Comparison of ENCODE assay signal across 8 cellular contexts in genomic region chr12:2179953-2180736, GRCh38.
DNase-seq lines count a peak whose midpoint lies in the region; ATAC-seq, FAIRE-seq and TF ChIP-seq lines count a peak whose summit lies in the region.
"Had no signal": no experiment of that assay in that cellular context is flagged by ENCODE, and none has a peak within 500 bp of the region (broad histone marks: within the 10 kb centered on the region; RNA-seq: fewer than 3 reads in every experiment).

No MANE protein-coding gene starts in this region.

- WGBS in mesenchymal stem cell, result 33% methylated on average over 8 of the region's 9 CpGs

- H3K4me3 ChIP-seq in dorsolateral prefrontal cortex, result no peak overlapping the region
- peak overlapping the region in 1 of 2 experiments; percentile 13 for H3K4me3 ChIP-seq in mesenchymal stem cell (ENCODE audit: insufficient read depth in 1 of 2, low read depth in 1 of 2, low read length in 2 of 2)

- DNase-seq in M059J (ENCODE audit: low read depth) (peak; percentile 95), dorsolateral prefrontal cortex (peak; percentile 32 to 86 (median 74)), mesenchymal stem cell (peak; percentile 97), urothelium cell line (ENCODE audit: low spot score) (peak; percentile 94), SKM-1 (lab: John Stamatoyannopoulos, UW; ENCODE audit: unreplicated experiment) (no peak), NCI-H526 (lab: John Stamatoyannopoulos, UW) (no peak)
- DNase-seq: stimulated activated CD4-positive, alpha-beta T cell treated with anti-CD3 and anti-CD28 coated beads, Interleukin-12 subunit alpha, Interleukin-12 subunit beta, amount 100 ng/mL, for 4 hours had no signal

- intact Hi-C loops in dorsolateral prefrontal cortex (cut with DNase I), result no loop called here

- no peak overlapping the region for H2AFZ ChIP-seq in mesenchymal stem cell (ENCODE audit: low read depth, low read length)

- H3K79me1 ChIP-seq in mesenchymal stem cell (replicated peaks; ENCODE audit: low read length, poor library complexity, severe bottlenecking), result no peaks in the 10 kb centered on the region

- peak; percentile 93 for FAIRE-seq in urothelium cell line (lab: Jason Lieb, UNC)

- H3K4ac ChIP-seq in mesenchymal stem cell (ENCODE audit: low read depth in 1 of 2, low read length in 2 of 2), result peak overlapping the region; percentile 2 to 10

- H3K27ac ChIP-seq in dorsolateral prefrontal cortex (peak overlapping the region in 55 of 59 donors; percentile 10 to 93 (median 78)), mesenchymal stem cell (ENCODE audit: low read length, poor library complexity, severe bottlenecking) (no peak overlapping the region)

- H3K27me3 ChIP-seq in dorsolateral prefrontal cortex, result no peaks in the 10 kb centered on the region
- H3K27me3 ChIP-seq in mesenchymal stem cell (ENCODE audit: control insufficient read depth in 1 of 2, insufficient read depth in 1 of 2, low read length in 2 of 2), result peaks cover 0 to 11% of the 10 kb centered on the region in 2 experiments

- no peaks in the 10 kb centered on the region for H3K9me3 ChIP-seq in mesenchymal stem cell (ENCODE audit: control insufficient read depth, low read length)

- no peak overlapping the region for H2BK5ac ChIP-seq in mesenchymal stem cell (ENCODE audit: low read depth, low read length, poor library complexity, severe bottlenecking)

- no peak for TF ChIP-seq CTCF in dorsolateral prefrontal cortex (IDR thresholded peaks at IDR 0.05 in 54 of 56, conservative IDR thresholded peaks at IDR 0.05 in 2 of 56; ENCODE audit: low read depth in 1 of 56, partially characterized antibody in 56 of 56)

- H3K18ac ChIP-seq in mesenchymal stem cell (ENCODE audit: low read depth in 1 of 2, low read length in 2 of 2), result peak overlapping the region; percentile 79 to 82

- H2BK15ac ChIP-seq in mesenchymal stem cell (ENCODE audit: low read depth, poor library complexity, severe bottlenecking), result peak overlapping the region; percentile 29

- no peak overlapping the region for H2AK5ac ChIP-seq in mesenchymal stem cell (ENCODE audit: low read length, severe bottlenecking)

- H3K4me2 ChIP-seq in mesenchymal stem cell (ENCODE audit: low read length, poor library complexity, severe bottlenecking), result no peak overlapping the region

- ATAC-seq in HG02678 (IDR thresholded peaks at IDR 0.05; ENCODE audit: unreplicated experiment), result no peak

- peak overlapping the region; percentile 51 for H3K9ac ChIP-seq in mesenchymal stem cell (ENCODE audit: low read length)

- H3K23ac ChIP-seq in mesenchymal stem cell (ENCODE audit: low read length in 2 of 2), result no peak overlapping the region

- H3K4me1 ChIP-seq in mesenchymal stem cell (ENCODE audit: control insufficient read depth, insufficient read depth, low read depth, low read length), result peaks cover 2% of the 10 kb centered on the region

- H4K91ac ChIP-seq in mesenchymal stem cell (ENCODE audit: low read length), result peak overlapping the region; percentile 14

- no peak overlapping the region for H3K14ac ChIP-seq in mesenchymal stem cell (ENCODE audit: low read length in 2 of 2)

- no peaks in the 10 kb centered on the region for H3K36me3 ChIP-seq in mesenchymal stem cell (ENCODE audit: control insufficient read depth in 1 of 2, insufficient read depth in 2 of 2, low read depth in 1 of 2, low read length in 2 of 2)

- H2BK120ac ChIP-seq in mesenchymal stem cell (ENCODE audit: low read depth, low read length), result peak overlapping the region; percentile 12

- peak overlapping the region; percentile 9 to 12 for H2BK12ac ChIP-seq in mesenchymal stem cell (ENCODE audit: low read length in 2 of 2)

- H4K8ac ChIP-seq in mesenchymal stem cell (ENCODE audit: low read length), result peak overlapping the region; percentile 21

Comparison
In these comparisons a context has a peak if more than half of its experiments do, and no peak if none do; other contexts are left out.
1. DNase-seq: peak in M059J (single experiment), dorsolateral prefrontal cortex (10 of 10), mesenchymal stem cell (single experiment) and urothelium cell line (single experiment); none in SKM-1 (single experiment) and NCI-H526 (0 of 2).